3 cellular contexts compared by ENCODE assay signal in the genomic region with DNA sequence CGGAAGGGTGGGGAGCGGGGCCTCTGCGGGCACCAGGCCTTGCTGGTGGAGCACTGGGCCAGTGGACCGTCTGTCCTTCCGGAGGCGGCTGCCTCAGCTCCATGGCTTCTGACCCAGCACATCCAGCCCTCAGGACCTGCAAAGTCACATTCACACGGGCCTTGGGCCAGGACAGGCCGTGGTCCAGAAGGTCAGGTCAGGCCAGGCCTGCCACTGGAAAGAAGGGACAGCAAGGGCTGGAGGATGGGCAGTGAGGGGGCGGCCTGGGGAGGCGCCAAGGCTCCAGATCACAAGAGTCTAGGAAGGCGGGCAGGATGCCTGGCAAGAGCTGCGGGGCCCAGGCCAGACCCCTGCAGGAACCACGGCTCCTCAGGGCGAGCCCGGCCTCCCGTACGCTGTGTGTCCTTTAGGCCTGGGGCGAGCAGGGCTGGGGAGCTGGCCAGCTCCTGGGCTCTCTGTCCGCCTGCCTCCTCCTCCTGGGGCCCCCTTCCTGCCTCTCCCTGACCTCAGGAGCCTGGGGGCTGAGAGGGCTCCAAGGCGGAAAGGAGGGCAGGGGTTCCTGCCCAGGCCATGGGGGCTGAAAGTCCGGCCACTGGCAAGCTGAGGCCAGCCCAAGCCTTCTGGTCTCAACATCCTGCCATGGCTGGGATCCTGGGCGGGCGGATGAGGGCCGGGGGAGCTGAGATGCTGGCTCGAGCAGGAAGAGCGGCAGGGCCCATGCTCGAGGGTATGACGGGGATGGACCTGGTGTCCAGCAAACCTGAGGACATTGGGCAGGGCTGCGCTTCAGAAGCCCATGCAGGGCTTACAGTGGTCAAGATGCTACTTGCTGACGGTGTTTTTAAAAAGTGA.
TF ChIP-seq lines count a peak whose summit lies in the region.

No MANE protein-coding gene starts in this region.

TF ChIP-seq in liver, 16 proteins besides CTCF, POLR2A, EP300 and RAD21:
- TF ChIP-seq HNF4A (conservative IDR thresholded peaks at IDR 0.05) (peak; percentile 85 to 87), GABPA (IDR thresholded peaks at IDR 0.05 in 1 of 2, conservative IDR thresholded peaks at IDR 0.05 in 1 of 2) (no peak), TAF1 (conservative IDR thresholded peaks at IDR 0.05) (no peak), MAX (IDR thresholded peaks at IDR 0.05) (no peak), EGR1 (IDR thresholded peaks at IDR 0.05; ENCODE audit: low read depth in 2 of 2) (peak in 1 of 2 donors; percentile 96), FOXA2 (IDR thresholded peaks at IDR 0.05) (no peak), RXRA (IDR thresholded peaks at IDR 0.05) (peak; percentile 95 to 96)
- TF ChIP-seq, protein P1, sequence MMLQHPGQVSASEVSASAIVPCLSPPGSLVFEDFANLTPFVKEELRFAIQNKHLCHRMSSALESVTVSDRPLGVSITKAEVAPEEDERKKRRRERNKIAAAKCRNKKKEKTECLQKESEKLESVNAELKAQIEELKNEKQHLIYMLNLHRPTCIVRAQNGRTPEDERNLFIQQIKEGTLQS (IDR thresholded peaks at IDR 0.05): no peak

TF ChIP-seq in HepG2, 621 proteins besides CTCF, POLR2A, EP300 and RAD21:
- no peak for TF ChIP-seq ZNF431 (CRISPR knock-in tag; IDR thresholded peaks at IDR 0.05; ENCODE audit: borderline replicate concordance, low read depth)
- no peak for TF ChIP-seq ZNF124 (CRISPR knock-in tag; IDR thresholded peaks at IDR 0.05)
- TF ChIP-seq ZNF468 (CRISPR knock-in tag; IDR thresholded peaks at IDR 0.05): no peak
- no peak for TF ChIP-seq ZSCAN30 (CRISPR knock-in tag; IDR thresholded peaks at IDR 0.05)
- no peak for TF ChIP-seq NFE2L1 (CRISPR knock-in tag; IDR thresholded peaks at IDR 0.05; ENCODE audit: borderline replicate concordance)
- TF ChIP-seq SMAD9 (CRISPR knock-in tag; IDR thresholded peaks at IDR 0.05): no peak
- no peak for TF ChIP-seq GTF2F1 (IDR thresholded peaks at IDR 0.05; ENCODE audit: low read length)
- TF ChIP-seq DZIP1 (CRISPR knock-in tag; IDR thresholded peaks at IDR 0.05): no peak
- no peak for TF ChIP-seq ZNF12 (CRISPR knock-in tag; IDR thresholded peaks at IDR 0.05)
TF ChIP-seq in HepG2: peak in this region for 0.

TF ChIP-seq in H1, 55 proteins besides CTCF, POLR2A, EP300 and RAD21:
- no peak for TF ChIP-seq EGR1 (IDR thresholded peaks at IDR 0.05; ENCODE audit: borderline replicate concordance, low read depth, low read length)
